In the genomic region with DNA sequence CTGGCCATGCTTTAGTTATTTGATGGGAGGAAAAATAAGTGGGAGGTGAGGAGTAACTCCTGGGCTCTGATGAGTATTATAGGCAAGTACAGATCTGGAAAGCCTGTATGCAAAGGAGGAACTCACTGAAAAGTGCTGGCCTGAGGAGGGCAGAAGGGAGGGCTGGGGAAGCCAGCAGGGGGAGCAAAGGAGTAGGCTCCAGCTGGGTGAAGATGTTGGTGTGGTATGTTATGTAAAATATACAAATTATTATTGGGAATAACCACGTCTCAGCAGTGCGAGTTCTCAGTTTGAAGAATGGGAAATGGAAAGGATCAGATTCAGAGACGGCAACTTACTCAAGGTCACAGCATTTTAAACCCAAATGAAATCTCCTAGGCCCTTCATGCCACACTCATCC, we compare ENCODE assay signal across 7 cellular contexts. TPM values are rescaled to one million over a fixed set of nuclear protein-coding genes. Genes with fewer than 3 reads are reported as not detected.
A peak's percentile ranks its signal among the peaks of the same experiment; 100 is the strongest.
DNase-seq lines count a peak whose midpoint lies in the region; TF ChIP-seq lines count a peak whose summit lies in the region.
"Not testable (repeated sequence)": the region's sequence is repeated elsewhere in the genome, so short reads cannot be mapped to it uniquely, and the experiment has no call there.

No MANE protein-coding gene starts in this region.

- not testable (repeated sequence) for H3K36me3 ChIP-seq in ascending aorta

- H3K9me3 ChIP-seq in ascending aorta: not testable (repeated sequence)

- H3K27me3 ChIP-seq in ascending aorta: not testable (repeated sequence)

- H3K27ac ChIP-seq in ascending aorta: not testable (repeated sequence)

- DNase-seq in EH (ENCODE audit: low read depth) (peak; percentile 44), NAMALWA (ENCODE audit: low spot score) (peak; percentile 72), ascending aorta (ENCODE audit: low spot score in 2 of 2) (peak in 1 of 2 donors; percentile 69), fibroblast of the aortic adventitia (ENCODE audit: low read depth) (peak; percentile 58), medulla oblongata (ENCODE audit: extremely low spot score) (peak; percentile 28)
- peak; percentile 64 for DNase-seq in activated CD4-positive, alpha-beta T cell treated with anti-CD3 and anti-CD28 coated beads, Interleukin-2, amount 50 U/mL, for 1 hour
- DNase-seq in stimulated activated CD4-positive, alpha-beta T cell treated with anti-CD3 and anti-CD28 coated beads, Interleukin-15, amount 100 ng/mL, for 1 hour (ENCODE audit: low read depth in 1 of 2, low spot score in 1 of 2): peak; percentile 15 to 47

- H3K4me1 ChIP-seq in ascending aorta: peaks cover 0 to 13% of the 10 kb centered on the region in 2 donors

- intact Hi-C loops in ascending aorta (cut with DNase I): not testable (repeated sequence)

- TF ChIP-seq CTCF in ascending aorta (IDR thresholded peaks at IDR 0.05): peak in 2 of 3 experiments; percentile 20 to 41
- peak; percentile 47 for TF ChIP-seq CTCF in fibroblast of the aortic adventitia (IDR thresholded peaks at IDR 0.05; ENCODE audit: insufficient read depth, low read length)

- H3K4me3 ChIP-seq in ascending aorta; fibroblast of the aortic adventitia (ENCODE audit: low read depth, low read length): not testable (repeated sequence)

RNA-seq across cellular contexts. Expression of a gene that starts 39.9 kb away (rescaled TPM):
- total RNA-seq in ascending aorta: 5.5 TPM
- total RNA-seq in fibroblast of the aortic adventitia (ENCODE audit: low replicate concordance): 7.6 and 12.0 TPM in 2 replicates
